ENCODE assay signal across 28 cellular contexts in the genomic region with DNA sequence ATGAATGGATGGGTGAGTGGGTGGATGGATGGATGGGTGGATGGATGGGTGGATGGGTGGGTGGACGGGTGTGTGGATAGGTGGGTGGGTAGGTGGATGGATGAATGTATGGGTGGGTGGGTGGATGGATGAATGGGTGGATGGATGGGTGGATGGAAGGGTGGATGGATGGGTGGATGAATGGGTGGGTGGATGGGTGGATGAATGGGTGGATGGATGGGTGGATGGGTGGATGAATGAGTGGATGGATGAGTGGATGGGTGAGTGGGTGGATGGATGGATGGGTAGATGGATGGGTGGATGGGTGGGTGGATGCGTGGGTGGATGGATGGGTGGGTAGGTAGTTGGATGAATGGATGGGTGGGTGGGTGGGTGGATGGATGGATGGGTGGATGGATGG. TPM values are rescaled to one million over a fixed set of nuclear protein-coding genes. Genes with fewer than 3 reads are reported as not detected.
"Had no signal": no experiment of that assay in that cellular context is flagged by ENCODE, and none has a peak within 500 bp of the region (broad histone marks: within the 10 kb centered on the region; RNA-seq: fewer than 3 reads in every experiment).

No MANE protein-coding gene starts in this region.

- H2AFZ ChIP-seq: hepatocyte had no signal

- H3K4me2 ChIP-seq: hepatocyte had no signal

- H3K27me3 ChIP-seq: colonic mucosa, esophagus squamous epithelium, gastrocnemius medialis, hepatocyte, left lung had no signal

- H3K36me3 ChIP-seq: colonic mucosa, esophagus squamous epithelium, gastrocnemius medialis, heart left ventricle, left lung, lower lobe of right lung had no signal

- H3K9me3 Mint-ChIP-seq: dendritic cell treated with granulocyte-macrophage colony-stimulating factor and Interleukin-4, amounts not matched to agents 40 ng/mL and 50 ng/mL, for 4 days; effector memory CD8-positive, alpha-beta T cell; endodermal cell; immature natural killer cell; mesothelial cell of epicardium; naive B cell had no signal

- H3K36me3 Mint-ChIP-seq: immature natural killer cell, mesothelial cell of epicardium, naive B cell had no signal

- H3K4me1 ChIP-seq: gastrocnemius medialis, heart left ventricle had no signal

- H3K4me3 Mint-ChIP-seq: dendritic cell treated with granulocyte-macrophage colony-stimulating factor and Interleukin-4, amounts not matched to agents 40 ng/mL and 50 ng/mL, for 4 days; effector memory CD8-positive, alpha-beta T cell; endodermal cell; immature natural killer cell; mesothelial cell of epicardium; naive B cell had no signal

- H3K27ac Mint-ChIP-seq: dendritic cell treated with granulocyte-macrophage colony-stimulating factor and Interleukin-4, amounts not matched to agents 40 ng/mL and 50 ng/mL, for 4 days; effector memory CD8-positive, alpha-beta T cell; endodermal cell; immature natural killer cell; mesothelial cell of epicardium; naive B cell had no signal

- H3K4me3 ChIP-seq: colonic mucosa, esophagus squamous epithelium, gastrocnemius medialis, heart left ventricle, hepatocyte, left lung, lower lobe of right lung, mucosa of descending colon had no signal

- H3K9me3 ChIP-seq: colonic mucosa, esophagus squamous epithelium, gastrocnemius medialis, heart left ventricle, left lung, lower lobe of right lung, mucosa of descending colon had no signal

- FAIRE-seq: endometrium had no signal

- ATAC-seq: effector memory CD8-positive, alpha-beta T cell; gastrocnemius medialis; heart left ventricle; left cardiac atrium; left lung; left ventricle myocardium superior; mucosa of descending colon had no signal

- DNase-seq: colonic mucosa; cortex of kidney; effector CD8-positive, alpha-beta T cell; effector memory CD8-positive, alpha-beta T cell; endodermal cell; erythroblast; esophagus squamous epithelium; foreskin fibroblast; foreskin melanocyte; gastrocnemius medialis; heart left ventricle; hypothalamus; immature natural killer cell; islet precursor cell; left cardiac atrium; left lung; left ventricle myocardium superior; lower lobe of right lung; mesenchymal stem cell; mucosa of descending colon; naive B cell had no signal

- H3K27ac ChIP-seq: colonic mucosa, gastrocnemius medialis, heart left ventricle, hepatocyte, left lung, lower lobe of right lung had no signal

RNA-seq across cellular contexts. Expression of a gene that starts 13.2 kb away (rescaled TPM):
- total RNA-seq: dermis microvascular lymphatic vessel endothelial cell, glomerular endothelial cell, heart left ventricle, left cardiac atrium, left ventricle myocardium superior, myocyte had no signal
- polyA plus RNA-seq: immature natural killer cell had no signal
